Comparison of ENCODE assay signal across 8 cellular contexts in genomic region chr9:21974542-21975409, GRCh38. TPM values are rescaled to one million over a fixed set of nuclear protein-coding genes. Genes with fewer than 3 reads are reported as not detected.
A peak's percentile ranks its signal among the peaks of the same experiment; 100 is the strongest.
DNase-seq lines count a peak whose midpoint lies in the region; ATAC-seq, FAIRE-seq and TF ChIP-seq lines count a peak whose summit lies in the region.

No MANE protein-coding gene starts in this region.

- 1 to 2% methylated on average over 18 to 64 of the region's 64 CpGs for WGBS in body of pancreas, 2 donors

- peaks cover 99 to 100% (median 100%) of the 10 kb centered on the region in 11 experiments for H3K27me3 ChIP-seq in BLaER1 treated with 17β-estradiol and CSF1 and Interleukin-3, amounts not matched to agents 10 nM and 100 nM
- H3K27me3 ChIP-seq in body of pancreas (peaks cover 17 to 63% of the 10 kb centered on the region in 2 donors), kidney epithelial cell (ENCODE audit: control insufficient read depth, insufficient read depth, low read length) (peaks cover 61% of the 10 kb centered on the region)

- no TSS peak for BruUV-seq in OCI-LY7 (replicated peaks; lab: Mats Ljungman, UMichigan)

- intact Hi-C loops in OCI-LY7 (cut with micrococcal nuclease; ENCODE audit: unreplicated experiment), result no loop called here
- intact Hi-C loops in body of pancreas (cut with DNase I), result no loop called here

- TF ChIP-seq CTCF in OCI-LY7 (conservative IDR thresholded peaks at IDR 0.05; ENCODE audit: low read length) (no peak), body of pancreas (IDR thresholded peaks at IDR 0.05) (no peak), kidney epithelial cell (IDR thresholded peaks at IDR 0.05; ENCODE audit: insufficient read depth, low read length, poor library complexity, severe bottlenecking) (no peak)

- peaks cover 70% of the 10 kb centered on the region for H3K79me2 ChIP-seq in OCI-LY7 (ENCODE audit: insufficient read depth, low read depth, low read length)

- DNase-seq in OCI-LY7 (ENCODE audit: low spot score) (no peak), body of pancreas (peak; percentile 17 to 55 (median 33)), kidney epithelial cell (ENCODE audit: low read depth) (no peak), RCC 7860 (ENCODE audit: low spot score) (no peak)
- peak; percentile 24 for DNase-seq in stimulated activated CD8-positive, alpha-beta memory T cell treated with anti-CD3 and anti-CD28 coated beads, Interleukin-4, amount 100 ng/mL, for 24 hours (ENCODE audit: low read depth)

- H3K36me3 ChIP-seq in BLaER1 treated with 17β-estradiol and CSF1 and Interleukin-3, amounts not matched to agents 10 nM and 100 nM, result peaks cover 0 to 15% (median 11%) of the 10 kb centered on the region in 11 experiments; a peak in 12 of 22 replicates
- H3K36me3 ChIP-seq in OCI-LY7 (ENCODE audit: insufficient read depth, low read length), result peaks cover 79% of the 10 kb centered on the region
- no peaks in the 10 kb centered on the region for H3K36me3 ChIP-seq in body of pancreas (replicated peaks in 1 of 2; ENCODE audit: insufficient read depth in 1 of 2, low read depth in 2 of 2)
- no peaks in the 10 kb centered on the region for H3K36me3 ChIP-seq in kidney epithelial cell (ENCODE audit: control insufficient read depth, insufficient read depth, low read length)

- H3K4me3 ChIP-seq in BLaER1 treated with 17β-estradiol and CSF1 and Interleukin-3, amounts not matched to agents 10 nM and 100 nM, result peak overlapping the region; percentile 26 to 61 (median 52); a peak in 19 of 20 replicates
- H3K4me3 ChIP-seq in OCI-LY7 (ENCODE audit: low read depth, low read length, poor library complexity, severe bottlenecking) (no peak overlapping the region), body of pancreas (peak overlapping the region; percentile 2 to 33), kidney epithelial cell (ENCODE audit: low read depth, low read length) (peak overlapping the region; percentile 62)

- TF ChIP-seq POLR2A in body of pancreas (IDR thresholded peaks at IDR 0.05), result no peak

- H3K4me1 ChIP-seq in BLaER1 treated with 17β-estradiol and CSF1 and Interleukin-3, amounts not matched to agents 10 nM and 100 nM, result peaks cover 13 to 29% (median 15%) of the 10 kb centered on the region in 10 experiments; a peak in 18 of 20 replicates
- H3K4me1 ChIP-seq in OCI-LY7 (ENCODE audit: insufficient read depth, low read length, poor library complexity, severe bottlenecking) (peaks cover 13% of the 10 kb centered on the region), body of pancreas (peaks cover 18% of the 10 kb centered on the region)

- H2AFZ ChIP-seq in OCI-LY7 (ENCODE audit: low read length), result no peak overlapping the region

- H3K9me3 ChIP-seq in BLaER1 treated with 17β-estradiol and CSF1 and Interleukin-3, amounts not matched to agents 10 nM and 100 nM (replicated peaks in 1 of 11), result peaks cover 13 to 39% (median 28%) of the 10 kb centered on the region in 11 experiments
- no peaks in the 10 kb centered on the region; the same call in 1 of the 2 replicates for H3K9me3 ChIP-seq in OCI-LY7 (ENCODE audit: low read length)
- H3K9me3 ChIP-seq in body of pancreas, result no peaks in the 10 kb centered on the region

- peak overlapping the region; percentile 60 to 88 (median 76) for H3K4me2 ChIP-seq in BLaER1 treated with 17β-estradiol and CSF1 and Interleukin-3, amounts not matched to agents 10 nM and 100 nM
- H3K4me2 ChIP-seq in OCI-LY7 (ENCODE audit: low read length), result peak overlapping the region; percentile 53; the same call in 1 of the 2 replicates

- CTCF ChIA-PET in OCI-LY7 (lab: Charles Lee; ENCODE audit: unreplicated experiment), result no interaction called here

- no peak overlapping the region for H3K27ac ChIP-seq in BLaER1 treated with 17β-estradiol and CSF1 and Interleukin-3, amounts not matched to agents 10 nM and 100 nM
- H3K27ac ChIP-seq in OCI-LY7 (ENCODE audit: low read depth, low read length, poor library complexity, severe bottlenecking), result no peak overlapping the region
- no peak overlapping the region for H3K27ac ChIP-seq in body of pancreas

- H4K20me1 ChIP-seq in BLaER1 treated with 17β-estradiol and CSF1 and Interleukin-3, amounts not matched to agents 10 nM and 100 nM, result peaks cover 8 to 95% (median 76%) of the 10 kb centered on the region in 11 experiments; a peak in 20 of 22 replicates
- H4K20me1 ChIP-seq in OCI-LY7 (ENCODE audit: insufficient read depth, low read length), result no peaks in the 10 kb centered on the region; the same call in 1 of the 2 replicates

- H3K9ac ChIP-seq in BLaER1 treated with 17β-estradiol and CSF1 and Interleukin-3, amounts not matched to agents 10 nM and 100 nM, result peak overlapping the region in 4 of 11 experiments; percentile 10 to 64 (median 56); a peak in 6 of 22 replicates

- no peaks in the 10 kb centered on the region for H3K9me2 ChIP-seq in OCI-LY7 (ENCODE audit: insufficient read depth, low read length)

- ATAC-seq in GM19328 (IDR thresholded peaks at IDR 0.05; ENCODE audit: unreplicated experiment) (peak; percentile 63), HG03439 (IDR thresholded peaks at IDR 0.05; ENCODE audit: unreplicated experiment) (peak; percentile 72), body of pancreas (peak; percentile 78)

- POLR2A ChIA-PET in OCI-LY7 (lab: Charles Lee), result interaction anchor here (0.6 to 3.0 kb wide), 4 partner anchors 8 to 166 kb away, joined by 3 to 12 read pairs (median 4); partner anchors contain the start of gene CDKN2A

- no peak for FAIRE-seq in RCC 7860 (lab: Jason Lieb, UNC)

RNA-seq across cellular contexts. Expression of gene CDKN2A, which starts 19.4 kb away (rescaled TPM):
- total RNA-seq in OCI-LY7 (2014; rRNA removed; shearing (Covaris generic)), result 216 TPM in 2 replicates
- total RNA-seq in OCI-LY7 (2022), result 145 and 148 TPM in 2 replicates
- 1 to 10 TPM in 1 of 2 donors, not detected in 1; 6.2 TPM for total RNA-seq in body of pancreas
- 1.7 and 3.6 TPM in 2 replicates for total RNA-seq in kidney epithelial cell

RNA-seq across cellular contexts. Expression of gene CDKN2B-AS1, which starts 19.8 kb away (rescaled TPM):
- 20.2 and 24.3 TPM in 2 replicates for total RNA-seq in OCI-LY7 (2014; rRNA removed; shearing (Covaris generic))
- total RNA-seq in OCI-LY7 (2022), result 19.4 and 20.4 TPM in 2 replicates
- under 1 TPM in 1 of 2 donors, not detected in 1; 0.26 TPM for total RNA-seq in body of pancreas
- total RNA-seq in kidney epithelial cell, result 0.04 and 0.14 TPM in 2 replicates

RNA-seq across cellular contexts. Expression of gene CDKN2B, which starts 34.3 kb away (rescaled TPM):
- 2.0 TPM in 2 replicates for total RNA-seq in OCI-LY7 (2014; rRNA removed; shearing (Covaris generic))
- total RNA-seq in OCI-LY7 (2022) (3.7 and 4.7 TPM in 2 replicates), body of pancreas (1 to 10 TPM; 6.0 to 9.6 TPM), kidney epithelial cell (16.7 and 28.3 TPM in 2 replicates)

Comparison
In these comparisons a context has a peak if more than half of its experiments do, and no peak if none do; other contexts are left out.
1. DNase-seq: peak in body of pancreas (4 of 4) and stimulated activated CD8-positive, alpha-beta memory T cell treated with anti-CD3 and anti-CD28 coated beads, Interleukin-4, amount 100 ng/mL, for 24 hours (single experiment); none in OCI-LY7 (single experiment), kidney epithelial cell (single experiment) and RCC 7860 (single experiment).
2. RNA of gene CDKN2A, which starts 19.4 kb away (total RNA-seq): 145 to 216 TPM in OCI-LY7; 6.2 TPM in body of pancreas and 1.7 to 3.6 TPM in kidney epithelial cell; every median in the first group is over 10 times any median in the second.
3. RNA of gene CDKN2B-AS1, which starts 19.8 kb away (total RNA-seq): 19.4 to 24.3 TPM in OCI-LY7; 0.26 TPM in body of pancreas and 0.04 to 0.14 TPM in kidney epithelial cell; every median in the first group is over 10 times any median in the second.
4. Peak in every context shown above with its lines, with median percentiles within 50 percentile points of each other: ATAC-seq.